ENCODE assay signal across 7 cellular contexts in genomic region chr17:63702616-63703015, GRCh38. TPM values are rescaled to one million over a fixed set of nuclear protein-coding genes. Genes with fewer than 3 reads are reported as not detected.
DNase-seq lines count a peak whose midpoint lies in the region; TF ChIP-seq lines count a peak whose summit lies in the region.

No MANE protein-coding gene starts in this region.

- H3K4me3 Mint-ChIP-seq in CD8-positive, alpha-beta memory T cell, result peak overlapping the region; percentile 91 to 98 (median 93)
- H3K4me3 Mint-ChIP-seq in IgD-negative memory B cell, result peak overlapping the region; percentile 90 to 98 (median 96)

- peaks cover 60% of the 10 kb centered on the region for H3K4me1 ChIP-seq in CD8-positive, alpha-beta memory T cell (ENCODE audit: insufficient read depth, low read length)
- H3K4me1 ChIP-seq in ascending aorta, result peaks cover 6 to 9% of the 10 kb centered on the region in 2 donors
- peaks cover 41 to 47% of the 10 kb centered on the region in 2 experiments for H3K4me1 ChIP-seq in neutrophil (ENCODE audit: control insufficient read depth in 1 of 2, insufficient read depth in 1 of 2, low read depth in 1 of 2, low read length in 1 of 2)

- DNase-seq in CD8-positive, alpha-beta memory T cell, result no peak
- peak in 1 of 2 donors; percentile 31 for DNase-seq in ascending aorta (ENCODE audit: low spot score in 2 of 2)
- no peak for DNase-seq in NOMO-1 treated with dmso at 0.1 percent for 144 hours (lab: John Stamatoyannopoulos, UW; ENCODE audit: unreplicated experiment)
- no peak for DNase-seq in epidermal melanocyte (ENCODE audit: insufficient read length, low spot score)
- DNase-seq in amygdala (lab: John Stamatoyannopoulos, UW), result no peak

- peak overlapping the region; percentile 95 to 100 (median 99) for H3K27ac Mint-ChIP-seq in CD8-positive, alpha-beta memory T cell
- peak overlapping the region; percentile 98 to 100 (median 99) for H3K27ac Mint-ChIP-seq in IgD-negative memory B cell

- peak overlapping the region; percentile 66 for H3K4me3 ChIP-seq in CD8-positive, alpha-beta memory T cell (ENCODE audit: low read length)
- no peak overlapping the region for H3K4me3 ChIP-seq in ascending aorta
- peak overlapping the region; percentile 73 to 98 for H3K4me3 ChIP-seq in neutrophil (ENCODE audit: low read depth in 1 of 2, low read length in 1 of 2)

- H3K4me1 Mint-ChIP-seq in CD8-positive, alpha-beta memory T cell, result peaks cover 61 to 70% (median 63%) of the 10 kb centered on the region in 3 donors
- peaks cover 33 to 46% (median 33%) of the 10 kb centered on the region in 3 donors for H3K4me1 Mint-ChIP-seq in IgD-negative memory B cell

- peaks cover 11% of the 10 kb centered on the region for H3K36me3 ChIP-seq in CD8-positive, alpha-beta memory T cell (ENCODE audit: insufficient read depth, low read length)
- H3K36me3 ChIP-seq in ascending aorta, result peaks cover 10 to 48% of the 10 kb centered on the region in 2 donors
- peaks cover 56% of the 10 kb centered on the region for H3K36me3 ChIP-seq in neutrophil

- H3K9me3 ChIP-seq in CD8-positive, alpha-beta memory T cell (ENCODE audit: low read length), result no peaks in the 10 kb centered on the region
- H3K9me3 ChIP-seq in ascending aorta (no peaks in the 10 kb centered on the region), neutrophil (no peaks in the 10 kb centered on the region)

- H3K36me3 Mint-ChIP-seq in CD8-positive, alpha-beta memory T cell, result peaks cover 7 to 53% (median 10%) of the 10 kb centered on the region in 3 donors
- H3K36me3 Mint-ChIP-seq in IgD-negative memory B cell, result peaks cover 9% of the 10 kb centered on the region

- CTCF ChIA-PET in CD8-positive, alpha-beta memory T cell (lab: Charles Lee), result interaction anchor here (0.9 to 4.2 kb wide), 7 partner anchors 8 to 79 kb away, joined by 3 to 39 read pairs (median 4); partner anchors contain the start of genes CCDC47 and DDX42

- peak overlapping the region; percentile 70 for H3K27ac ChIP-seq in CD8-positive, alpha-beta memory T cell (ENCODE audit: low read depth, low read length)
- H3K27ac ChIP-seq in ascending aorta (peak overlapping the region; percentile 18 to 28), neutrophil (peak overlapping the region; percentile 100)

- H3K27me3 ChIP-seq in CD8-positive, alpha-beta memory T cell (ENCODE audit: insufficient read depth, low read length, poor library complexity, severe bottlenecking), result no peaks in the 10 kb centered on the region
- no peaks in the 10 kb centered on the region for H3K27me3 ChIP-seq in ascending aorta
- no peaks in the 10 kb centered on the region for H3K27me3 ChIP-seq in neutrophil

- H3K27me3 Mint-ChIP-seq in CD8-positive, alpha-beta memory T cell, result peaks cover 0 to 3% of the 10 kb centered on the region in 2 donors
- H3K27me3 Mint-ChIP-seq in IgD-negative memory B cell, result no peaks in the 10 kb centered on the region

- H3K9me3 Mint-ChIP-seq in CD8-positive, alpha-beta memory T cell, result peaks cover 0 to 6% (median 0%) of the 10 kb centered on the region in 5 donors
- no peaks in the 10 kb centered on the region for H3K9me3 Mint-ChIP-seq in IgD-negative memory B cell

- POLR2A ChIA-PET in CD8-positive, alpha-beta memory T cell (lab: Charles Lee), result interaction anchor here (0.7 to 14.8 kb wide), 9 partner anchors 7 to 81 kb away, joined by 3 to 270 read pairs (median 15); partner anchors contain the start of genes CCDC47, DDX42, MAP3K3 and STRADA

- TF ChIP-seq CTCF in ascending aorta (IDR thresholded peaks at IDR 0.05) (no peak), neutrophil (IDR thresholded peaks at IDR 0.05) (no peak)

- intact Hi-C loops in ascending aorta (cut with DNase I), result no loop called here

RNA-seq across cellular contexts. Expression of gene LIMD2, which starts 2.7 kb away (rescaled TPM):
- 100 to 1,000 TPM; 236 to 240 TPM for total RNA-seq in CD8-positive, alpha-beta memory T cell
- 495 TPM for polyA plus RNA-seq in CD8-positive, alpha-beta memory T cell
- polyA plus RNA-seq in IgD-negative memory B cell, result 845 TPM
- total RNA-seq in ascending aorta, result 27.0 TPM

RNA-seq across cellular contexts. Expression of gene STRADA, which starts 39.0 kb away (rescaled TPM):
- 10 to 100 TPM; 56.7 to 57.2 TPM for total RNA-seq in CD8-positive, alpha-beta memory T cell
- polyA plus RNA-seq in CD8-positive, alpha-beta memory T cell, result 22.8 TPM
- polyA plus RNA-seq in IgD-negative memory B cell, result 24.9 TPM
- total RNA-seq in ascending aorta, result 3.2 TPM

Comparison
In these comparisons a context has a peak if more than half of its experiments do, and no peak if none do; other contexts are left out.
1. H3K27ac ChIP-seq: peak in every context shown above with its lines; median percentile 100 in neutrophil; 70 in CD8-positive, alpha-beta memory T cell; 23 in ascending aorta.
2. H3K4me3 ChIP-seq: peak in CD8-positive, alpha-beta memory T cell (single experiment) and neutrophil (2 of 2); none in ascending aorta (0 of 2).
3. RNA of gene STRADA, which starts 39.0 kb away (total RNA-seq): 56.7 to 57.2 TPM in CD8-positive, alpha-beta memory T cell; 3.2 TPM in ascending aorta (single experiment); every median in the first group is over 10 times any median in the second.